In the genomic region with DNA sequence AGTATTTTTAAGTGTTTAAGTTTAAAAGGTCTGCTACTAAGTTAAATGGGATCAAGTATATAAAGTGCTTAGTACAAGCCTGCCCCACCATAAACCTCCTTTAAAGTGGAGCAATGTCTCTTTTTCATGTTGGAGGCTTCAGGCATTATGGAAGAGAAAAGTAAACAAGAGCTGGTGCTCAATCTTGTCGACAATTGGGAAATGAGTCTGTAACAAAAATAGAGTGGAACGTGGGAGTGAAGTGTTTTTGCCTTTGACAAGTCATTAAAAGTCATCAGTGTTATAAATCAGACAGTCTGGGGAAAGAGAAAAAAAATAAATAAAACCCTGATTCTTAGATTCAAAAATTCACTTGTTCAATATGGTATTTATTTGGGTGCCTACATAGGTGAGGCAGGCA, we compare ENCODE assay signal across 1 cellular context.
TF ChIP-seq lines count a peak whose summit lies in the region.

No MANE protein-coding gene starts in this region.

TF ChIP-seq in HepG2, 621 proteins besides CTCF, POLR2A, EP300 and RAD21 (continued from another document):
- TF ChIP-seq, protein P1, sequence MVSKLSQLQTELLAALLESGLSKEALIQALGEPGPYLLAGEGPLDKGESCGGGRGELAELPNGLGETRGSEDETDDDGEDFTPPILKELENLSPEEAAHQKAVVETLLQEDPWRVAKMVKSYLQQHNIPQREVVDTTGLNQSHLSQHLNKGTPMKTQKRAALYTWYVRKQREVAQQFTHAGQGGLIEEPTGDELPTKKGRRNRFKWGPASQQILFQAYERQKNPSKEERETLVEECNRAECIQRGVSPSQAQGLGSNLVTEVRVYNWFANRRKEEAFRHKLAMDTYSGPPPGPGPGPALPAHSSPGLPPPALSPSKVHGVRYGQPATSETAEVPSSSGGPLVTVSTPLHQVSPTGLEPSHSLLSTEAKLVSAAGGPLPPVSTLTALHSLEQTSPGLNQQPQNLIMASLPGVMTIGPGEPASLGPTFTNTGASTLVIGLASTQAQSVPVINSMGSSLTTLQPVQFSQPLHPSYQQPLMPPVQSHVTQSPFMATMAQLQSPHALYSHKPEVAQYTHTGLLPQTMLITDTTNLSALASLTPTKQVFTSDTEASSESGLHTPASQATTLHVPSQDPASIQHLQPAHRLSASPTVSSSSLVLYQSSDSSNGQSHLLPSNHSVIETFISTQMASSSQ (IDR thresholded peaks at IDR 0.05; ENCODE audit: low read depth): no peak
- TF ChIP-seq, protein P1 (CRISPR knock-in tag; IDR thresholded peaks at IDR 0.05; ENCODE audit: borderline replicate concordance): no peak
- no peak for TF ChIP-seq ZSCAN29 (CRISPR knock-in tag; conservative IDR thresholded peaks at IDR 0.05)
- no peak for TF ChIP-seq ZNF781 (CRISPR knock-in tag; IDR thresholded peaks at IDR 0.05; ENCODE audit: borderline replicate concordance, not compliant biosample characterization)
- no peak for TF ChIP-seq GABPB1 (CRISPR knock-in tag; IDR thresholded peaks at IDR 0.05)
- TF ChIP-seq FOXA1 (IDR thresholded peaks at IDR 0.05): no peak
- peak; percentile 51; the same call in 1 of the 2 replicates for TF ChIP-seq FOXA1 (CRISPR knock-in tag; IDR thresholded peaks at IDR 0.05)
TF ChIP-seq in HepG2: peak in this region for 2.
